In the genomic region with DNA sequence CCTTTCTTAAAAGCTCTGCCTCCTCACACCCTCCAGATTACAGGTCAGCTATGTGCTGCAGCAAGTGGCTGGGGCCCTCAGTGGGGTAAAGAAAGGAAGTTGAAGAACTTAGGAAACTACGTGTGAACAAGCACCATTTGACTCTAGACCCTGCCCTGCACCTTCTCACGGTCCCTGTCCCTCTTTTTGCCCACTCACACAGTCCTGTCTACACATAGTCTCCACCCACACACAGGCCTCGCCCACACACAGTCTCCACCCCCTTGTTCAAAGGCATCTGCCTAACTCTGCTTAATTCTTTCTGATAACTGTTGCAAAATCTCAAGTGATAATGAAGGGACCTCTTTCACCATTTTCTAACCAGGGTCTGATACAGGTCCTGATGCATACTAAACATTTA, we compare ENCODE assay signal across 18 cellular contexts. TPM values are rescaled to one million over a fixed set of nuclear protein-coding genes. Genes with fewer than 3 reads are reported as not detected.
A peak's percentile ranks its signal among the peaks of the same experiment; 100 is the strongest.
DNase-seq lines count a peak whose midpoint lies in the region; ATAC-seq and TF ChIP-seq lines count a peak whose summit lies in the region.
"Had no signal": no experiment of that assay in that cellular context is flagged by ENCODE, and none has a peak within 500 bp of the region (broad histone marks: within the 10 kb centered on the region; RNA-seq: fewer than 3 reads in every experiment).

No MANE protein-coding gene starts in this region.

- H3K27ac Mint-ChIP-seq in Calu3 (ENCODE audit: unreplicated experiment) (peak overlapping the region; percentile 41), endodermal cell (no peak overlapping the region)

- H3K36me3 ChIP-seq in HCT116 (ENCODE audit: control insufficient read depth in 1 of 2, insufficient read depth in 2 of 2, low read length in 2 of 2), result no peaks in the 10 kb centered on the region
- no peaks in the 10 kb centered on the region for H3K36me3 ChIP-seq in endodermal cell (ENCODE audit: control insufficient read depth, insufficient read depth, low read length)
- no peaks in the 10 kb centered on the region for H3K36me3 ChIP-seq in tibial artery
- no peaks in the 10 kb centered on the region for H3K36me3 ChIP-seq in adrenal gland (replicated peaks in 1 of 2)

- H3K9me3 Mint-ChIP-seq in Calu3 (ENCODE audit: low read depth, unreplicated experiment) (peaks cover 4% of the 10 kb centered on the region), endodermal cell (peaks cover 24% of the 10 kb centered on the region)

- H3K27me3 ChIP-seq in HCT116 (ENCODE audit: insufficient read depth, low read length), result peaks cover 3% of the 10 kb centered on the region; the same call in 1 of the 2 replicates
- H3K27me3 ChIP-seq in endodermal cell (ENCODE audit: control insufficient read depth, insufficient read depth, low read length, poor library complexity, severe bottlenecking), result no peaks in the 10 kb centered on the region
- no peaks in the 10 kb centered on the region for H3K27me3 ChIP-seq in tibial artery
- H3K27me3 ChIP-seq in adrenal gland, result no peaks in the 10 kb centered on the region

- H3K9me2 ChIP-seq in HCT116 (ENCODE audit: insufficient read depth), result no peaks in the 10 kb centered on the region

- H3K36me3 Mint-ChIP-seq in Calu3 (ENCODE audit: insufficient read depth, unreplicated experiment) (no peaks in the 10 kb centered on the region), endodermal cell (ENCODE audit: low read depth) (peaks cover 9% of the 10 kb centered on the region)

- CTCF ChIA-PET in Calu3 (lab: Charles Lee), result interaction anchor here (0.8 kb wide), 1 partner anchor 83 kb away, joined by 3 read pairs; no protein-coding TSS in a partner anchor
- CTCF ChIA-PET in HCT116 (lab: Charles Lee), result no interaction called here

- no peaks in the 10 kb centered on the region for H3K79me2 ChIP-seq in HCT116 (ENCODE audit: insufficient read depth, low read length)

- intact Hi-C loops in Calu3 (cut with micrococcal nuclease; ENCODE audit: unreplicated experiment) (no loop called here), HCT116 (cut with micrococcal nuclease) (no loop called here), tibial artery (cut with DNase I; ENCODE audit: low total_unique reads) (no loop called here), adrenal gland (cut with DNase I) (no loop called here)

- BruUV-seq in Calu3 (replicated peaks; lab: Mats Ljungman, UMichigan) (no TSS peak), HCT116 (replicated peaks; lab: Mats Ljungman, UMichigan) (no TSS peak)

- POLR2A ChIA-PET in HCT116 (lab: Charles Lee), result no interaction called here

- no peak overlapping the region for H3K4me2 ChIP-seq in HCT116 (ENCODE audit: low read length)
- H3K4me2 ChIP-seq: KMS-11 had no signal

- no peak for TF ChIP-seq RAD21 in HCT116 (IDR thresholded peaks at IDR 0.05; ENCODE audit: low read depth)

- no peaks in the 10 kb centered on the region for H4K20me1 ChIP-seq in HCT116 (ENCODE audit: insufficient read depth)

- RAD21 ChIA-PET in HCT116 (lab: Charles Lee; ENCODE audit: low non-redundant PET in 1 of 2, low total read pairs in 2 of 2, uncharacterized antibody in 2 of 2, unreplicated experiment in 2 of 2), result no interaction called here

- H3K4me1 Mint-ChIP-seq in Calu3 (ENCODE audit: low read depth, unreplicated experiment) (peaks cover 8% of the 10 kb centered on the region), endodermal cell (no peaks in the 10 kb centered on the region)

- H3K9me3 ChIP-seq in HCT116 (ENCODE audit: control insufficient read depth in 1 of 2, insufficient read depth in 1 of 2, low read depth in 1 of 2, low read length in 2 of 2) (no peaks in the 10 kb centered on the region), endodermal cell (ENCODE audit: control insufficient read depth, low read length) (peaks cover 11% of the 10 kb centered on the region), tibial artery (peaks cover 0 to 7% (median 0%) of the 10 kb centered on the region in 3 donors), adrenal gland (replicated peaks in 1 of 3) (no peaks in the 10 kb centered on the region)

- H3K27ac ChIP-seq in HCT116 (ENCODE audit: low read depth, low read length) (no peak overlapping the region), endodermal cell (ENCODE audit: low read depth, low read length) (no peak overlapping the region), tibial artery (no peak overlapping the region), adrenal gland (no peak overlapping the region)
- H3K27ac ChIP-seq: C4-2B, KMS-11 had no signal

- H3K27me3 Mint-ChIP-seq in Calu3 (ENCODE audit: unreplicated experiment), result no peaks in the 10 kb centered on the region
- H3K27me3 Mint-ChIP-seq in endodermal cell (ENCODE audit: insufficient read depth), result peaks cover 4% of the 10 kb centered on the region

- peak; percentile 58 for ATAC-seq in HCT116

- H3K4me3 ChIP-seq in HCT116 (replicated peaks in 1 of 2; ENCODE audit: low read depth in 1 of 2, low read length in 2 of 2) (no peak overlapping the region), endodermal cell (ENCODE audit: low read length) (no peak overlapping the region), tibial artery (no peak overlapping the region), adrenal gland (no peak overlapping the region)

- no peak overlapping the region for H2AFZ ChIP-seq in HCT116 (ENCODE audit: low read depth, low read length, poor library complexity, severe bottlenecking)

- H3K4me1 ChIP-seq in HCT116 (ENCODE audit: control insufficient read depth in 1 of 2, insufficient read depth in 2 of 2, low read length in 2 of 2) (no peaks in the 10 kb centered on the region), endodermal cell (ENCODE audit: control insufficient read depth, insufficient read depth, low read length) (no peaks in the 10 kb centered on the region), tibial artery (peaks cover 0 to under 1% (median 0%) of the 10 kb centered on the region in 4 donors), adrenal gland (replicated peaks in 1 of 2) (no peaks in the 10 kb centered on the region)

- TF ChIP-seq CTCF in Calu3 (IDR thresholded peaks at IDR 0.05; ENCODE audit: unreplicated experiment) (no peak), HCT116 (IDR thresholded peaks at IDR 0.05 in 2 of 3, conservative IDR thresholded peaks at IDR 0.05 in 1 of 3; ENCODE audit: borderline replicate concordance in 1 of 3, insufficient read depth in 1 of 3, low read depth in 2 of 3, low read length in 2 of 3) (no peak), endodermal cell (conservative IDR thresholded peaks at IDR 0.05) (no peak), tibial artery (IDR thresholded peaks at IDR 0.05) (no peak), adrenal gland (IDR thresholded peaks at IDR 0.05) (no peak)

- no peak overlapping the region for H3K9ac ChIP-seq in HCT116 (ENCODE audit: low read length)
- no peak overlapping the region for H3K9ac ChIP-seq in endodermal cell (ENCODE audit: extremely low read depth, low read length, poor library complexity, severe bottlenecking)
- H3K9ac ChIP-seq: KMS-11 had no signal

- DNase-seq in Calu3 (no peak), HCT116 (ENCODE audit: low read depth, low spot score) (no peak), NOMO-1 treated with dmso at 0.1 percent for 144 hours (lab: John Stamatoyannopoulos, UW; ENCODE audit: unreplicated experiment) (peak; percentile 65), endodermal cell (peak; percentile 38), tibial artery (no peak), NCI-H1436 (lab: John Stamatoyannopoulos, UW) (no peak), adrenal gland (no peak)
- DNase-seq: ACHN, AML-193, DND-41, NCI-H1105, NCI-H1694, NCI-H510A treated with DMSO at 0.1 percent for 48 hours, NCI-H82, Right ventricle myocardium superior had no signal

- TF ChIP-seq POLR2A in HCT116 (IDR thresholded peaks at IDR 0.05; ENCODE audit: borderline replicate concordance, extremely low read depth, insufficient read depth, insufficient read length) (no peak), adrenal gland (IDR thresholded peaks at IDR 0.05) (no peak)

- no peak overlapping the region for H3K4me3 Mint-ChIP-seq in Calu3 (ENCODE audit: low read depth, unreplicated experiment)
- no peak overlapping the region for H3K4me3 Mint-ChIP-seq in endodermal cell

- WGBS in endodermal cell (ENCODE audit: insufficient coverage in 1 of 2, insufficient read length in 1 of 2), 2 experiments, result 81% methylated on average over 2 to 3 of the region's 3 CpGs
- whole genome bisulfite sequencing in adrenal gland, 4 donors, result 36 to 53% (median 41%) methylated on average over 3 of the region's 3 CpGs

TF ChIP-seq in HCT116, 20 proteins besides CTCF, POLR2A, EP300 and RAD21 (continues in another document):
- TF ChIP-seq, protein P1, sequence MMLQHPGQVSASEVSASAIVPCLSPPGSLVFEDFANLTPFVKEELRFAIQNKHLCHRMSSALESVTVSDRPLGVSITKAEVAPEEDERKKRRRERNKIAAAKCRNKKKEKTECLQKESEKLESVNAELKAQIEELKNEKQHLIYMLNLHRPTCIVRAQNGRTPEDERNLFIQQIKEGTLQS (IDR thresholded peaks at IDR 0.05), result no peak
- no peak for TF ChIP-seq ZBTB33 (IDR thresholded peaks at IDR 0.05; ENCODE audit: extremely low read depth, insufficient replicate concordance, low read length)
- TF ChIP-seq ELF1 (IDR thresholded peaks at IDR 0.05; ENCODE audit: borderline replicate concordance, low read depth), result no peak
- no peak for TF ChIP-seq EZH2phosphoT487 (IDR thresholded peaks at IDR 0.05; ENCODE audit: borderline replicate concordance)
- no peak for TF ChIP-seq TCF7L2 (IDR thresholded peaks at IDR 0.05; ENCODE audit: borderline replicate concordance, extremely low read depth, insufficient read depth, insufficient read length)
- no peak for TF ChIP-seq ZFX (IDR thresholded peaks at IDR 0.05)
- TF ChIP-seq EZH2 (IDR thresholded peaks at IDR 0.05), result no peak
- no peak for TF ChIP-seq SIN3A (IDR thresholded peaks at IDR 0.05; ENCODE audit: low read depth)

RNA-seq across cellular contexts. Expression of gene TMPRSS5, which starts 59.0 kb away (rescaled TPM):
- total RNA-seq in Calu3 (2022) (7.4 and 9.6 TPM in 2 replicates), HCT116 (2021; ENCODE audit: unreplicated experiment) (0.71 TPM), endodermal cell (1 to 10 TPM; 1.0 to 1.2 TPM), adrenal gland (1 to 10 TPM in 1 of 8 donors, under 1 TPM in 3, not detected in 4; 0.43 to 1.3 (median 0.70) TPM)
- polyA plus RNA-seq in HCT116 (2012), result 0.17 and 0.25 TPM in 2 replicates
- 2.9 TPM for polyA plus RNA-seq in endodermal cell (2013, experiment 1 of 2)
- 2.3 TPM for polyA plus RNA-seq in endodermal cell (2013, experiment 2 of 2)
- polyA plus RNA-seq in adrenal gland, result 1 to 10 TPM in 2 of 3 donors, under 1 TPM in 1; 0.07 to 1.5 (median 1.0) TPM
- total RNA-seq: G401 had no signal

Comparison
In these comparisons a context has a peak if more than half of its experiments do, and no peak if none do; other contexts are left out.
1. DNase-seq: peak in NOMO-1 treated with dmso at 0.1 percent for 144 hours (single experiment) and endodermal cell (single experiment); none in Calu3 (single experiment), HCT116 (single experiment), tibial artery (0 of 2), NCI-H1436 (single experiment) and adrenal gland (0 of 7).